ENCODE assay signal across 1 cellular context in genomic region chr19:17969096-17969792, GRCh38.
TF ChIP-seq lines count a peak whose summit lies in the region.

No MANE protein-coding gene starts in this region.

TF ChIP-seq in H1, 55 proteins besides CTCF, POLR2A, EP300 and RAD21:
- TF ChIP-seq KDM1A (IDR thresholded peaks at IDR 0.05; ENCODE audit: borderline replicate concordance, low read length) = no peak
- no peak for TF ChIP-seq NRF1 (IDR thresholded peaks at IDR 0.05; ENCODE audit: low read depth, low read length)
- TF ChIP-seq GABPA (IDR thresholded peaks at IDR 0.05; ENCODE audit: borderline replicate concordance, insufficient read depth, low read length) = no peak
- no peak for TF ChIP-seq PHF8 (conservative IDR thresholded peaks at IDR 0.05; ENCODE audit: low read depth, low read length)
- no peak for TF ChIP-seq HDAC2 (IDR thresholded peaks at IDR 0.05; ENCODE audit: borderline replicate concordance in 1 of 2, low read depth in 2 of 2, low read length in 2 of 2)
- TF ChIP-seq SP4 (IDR thresholded peaks at IDR 0.05; ENCODE audit: low read length) = no peak
- TF ChIP-seq E2F6 (IDR thresholded peaks at IDR 0.05) = no peak
- no peak for TF ChIP-seq SUZ12 (IDR thresholded peaks at IDR 0.05; ENCODE audit: low read length)
- no peak for TF ChIP-seq TAF1 (IDR thresholded peaks at IDR 0.05; ENCODE audit: low read depth, low read length)
